ENCODE assay signal across 23 cellular contexts in the genomic region with DNA sequence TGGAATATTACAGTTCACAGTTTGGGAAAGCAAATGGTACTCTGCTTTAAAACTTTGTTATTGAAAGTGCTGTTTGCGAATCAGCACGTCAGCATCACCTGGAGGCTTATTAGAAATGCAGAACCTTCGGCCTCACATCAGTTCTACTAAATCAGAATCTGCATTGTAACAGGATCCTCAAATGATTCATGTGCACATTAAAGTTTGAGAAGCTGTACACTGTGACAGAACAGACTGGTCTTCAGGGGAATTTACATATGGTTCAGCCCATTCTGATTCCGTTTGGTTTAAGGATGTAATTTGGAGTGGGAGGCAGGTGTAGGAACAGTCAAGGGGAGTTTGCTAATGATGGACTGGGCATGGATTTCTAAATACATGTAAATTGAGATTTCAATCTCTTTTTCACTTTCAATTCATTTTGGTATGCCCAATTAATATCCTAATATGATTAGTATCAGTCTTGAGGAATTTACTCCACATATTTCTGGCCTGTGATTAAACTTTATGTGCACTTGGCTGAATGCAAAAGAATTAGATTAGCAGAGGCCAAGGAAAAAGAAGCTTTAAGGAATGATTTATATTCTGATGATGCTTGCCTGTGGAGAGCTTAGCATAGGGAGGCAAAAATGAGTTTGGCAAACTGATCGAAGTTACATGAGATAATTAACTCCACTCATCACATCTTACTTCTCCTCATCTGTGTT.
DNase-seq lines count a peak whose midpoint lies in the region; ATAC-seq, FAIRE-seq and TF ChIP-seq lines count a peak whose summit lies in the region.
"Had no signal": no experiment of that assay in that cellular context is flagged by ENCODE, and none has a peak within 500 bp of the region (broad histone marks: within the 10 kb centered on the region; RNA-seq: fewer than 3 reads in every experiment).

No MANE protein-coding gene starts in this region.

- CTCF ChIA-PET in endothelial cell of umbilical vein (lab: Charles Lee), result no interaction called here

- no peaks in the 10 kb centered on the region for H4K20me1 ChIP-seq in endothelial cell of umbilical vein (replicated peaks; ENCODE audit: control insufficient read depth, extremely low read depth, insufficient read depth, low read length)

- no TSS peak for BruUV-seq in endothelial cell of umbilical vein (replicated peaks; lab: Mats Ljungman, UMichigan)

- intact Hi-C loops in endothelial cell of umbilical vein (cut with micrococcal nuclease), result loop anchor here (5.0 kb wide), 1 partner anchor 980 kb away; no protein-coding TSS in a partner anchor

- H3K4me3 ChIP-seq in endothelial cell of umbilical vein (replicated peaks in 1 of 3; ENCODE audit: insufficient read depth in 1 of 3, low read depth in 1 of 3, low read length in 3 of 3), result no peak overlapping the region

- no peaks in the 10 kb centered on the region for H3K79me2 ChIP-seq in endothelial cell of umbilical vein (ENCODE audit: control insufficient read depth, insufficient read depth, low read length)

- DNase-seq in EH (ENCODE audit: low read depth) (peak; percentile 52), NCI-H69 (lab: John Stamatoyannopoulos, UW) (peak; percentile 1), endothelial cell of umbilical vein (ENCODE audit: low read depth, low spot score) (no peak), left kidney (ENCODE audit: low read depth, low spot score) (peak; percentile 9), NCI-H82 treated with DMSO at 0.1 percent for 48 hours (lab: John Stamatoyannopoulos, UW; ENCODE audit: unreplicated experiment) (no peak), NCI-H510A (lab: John Stamatoyannopoulos, UW) (no peak)
- DNase-seq: CD4-positive, CD25-positive, alpha-beta regulatory T cell; COR-L47; DMS 273 treated with DMSO at 0.1 percent for 48 hours; GDM1; GOT3; KG1; NCI-H1048; NCI-H1436; NCI-H2029; NCI-H2171 treated with DMSO at 0.1 percent for 48 hours; NCI-H446; NCI-H748 treated with DMSO at 0.1 percent for 48 hours; OCI-M1; RPMI8226; SHP77 treated with DMSO at 0.1 percent for 48 hours had no signal

- peak overlapping the region; percentile 39 for H2AFZ ChIP-seq in endothelial cell of umbilical vein (ENCODE audit: low read depth, low read length)

- H3K9me3 ChIP-seq in endothelial cell of umbilical vein (replicated peaks; ENCODE audit: control insufficient read depth, insufficient read depth, low read length), result no peaks in the 10 kb centered on the region

- ATAC-seq in GM19463 (IDR thresholded peaks at IDR 0.05; ENCODE audit: unreplicated experiment) (no peak), GM21723 (IDR thresholded peaks at IDR 0.05; ENCODE audit: unreplicated experiment) (no peak)

- H3K9me1 ChIP-seq in endothelial cell of umbilical vein (replicated peaks; ENCODE audit: control insufficient read depth, extremely low read depth, insufficient read depth, low read length), result no peaks in the 10 kb centered on the region

- H3K27me3 ChIP-seq in endothelial cell of umbilical vein (ENCODE audit: control insufficient read depth in 2 of 2, insufficient read depth in 2 of 2, low read length in 2 of 2), result no peaks in the 10 kb centered on the region

- no peak for FAIRE-seq in endothelial cell of umbilical vein (lab: Jason Lieb, UNC)

- peaks cover 18% of the 10 kb centered on the region for H3K4me1 ChIP-seq in endothelial cell of umbilical vein (ENCODE audit: control insufficient read depth, extremely low read depth, insufficient read depth, low read length)

- H3K9ac ChIP-seq in endothelial cell of umbilical vein (replicated peaks; ENCODE audit: extremely low read depth, insufficient read depth, low read length), result no peak overlapping the region

- H3K4me2 ChIP-seq in endothelial cell of umbilical vein (ENCODE audit: insufficient read depth, low read length), result no peak overlapping the region

- dilution Hi-C loops in endothelial cell of umbilical vein (cut with MboI; ENCODE audit: extremely low pct_ligation_motif_present, low sequenced_read_pairs), result no loop called here

- no peak for TF ChIP-seq POLR2A in endothelial cell of umbilical vein (IDR thresholded peaks at IDR 0.05; ENCODE audit: low read depth, low read length)

- no peak overlapping the region for H3K27ac ChIP-seq in endothelial cell of umbilical vein (ENCODE audit: insufficient read depth, low read depth, low read length)

- TF ChIP-seq CTCF in endothelial cell of umbilical vein (IDR thresholded peaks at IDR 0.05; ENCODE audit: extremely low read depth in 1 of 2, insufficient read depth in 1 of 2, low read depth in 1 of 2, low read length in 2 of 2), result no peak

- POLR2A ChIA-PET in endothelial cell of umbilical vein (lab: Charles Lee), result no interaction called here

- no peaks in the 10 kb centered on the region for H3K36me3 ChIP-seq in endothelial cell of umbilical vein (ENCODE audit: control insufficient read depth in 2 of 2, extremely low read depth in 1 of 2, insufficient read depth in 2 of 2, low read length in 2 of 2)

TF ChIP-seq in endothelial cell of umbilical vein, 7 proteins besides CTCF, POLR2A, EP300 and RAD21:
- TF ChIP-seq JUN (IDR thresholded peaks at IDR 0.05; ENCODE audit: borderline replicate concordance, insufficient read depth, insufficient read length, low read depth) (no peak), GATA2 (IDR thresholded peaks at IDR 0.05; ENCODE audit: insufficient read depth, insufficient read length, low read depth, low read length) (no peak), POLR2AphosphoS5 (IDR thresholded peaks at IDR 0.05; ENCODE audit: insufficient read depth, low read depth, low read length) (no peak), MYC (IDR thresholded peaks at IDR 0.05; ENCODE audit: low read depth, low read length) (no peak), EZH2 (IDR thresholded peaks at IDR 0.05; ENCODE audit: borderline replicate concordance, low read depth, low read length, severe bottlenecking) (no peak), FOS (IDR thresholded peaks at IDR 0.05; ENCODE audit: borderline replicate concordance, insufficient read depth, low read length) (no peak)
- TF ChIP-seq, protein P1, sequence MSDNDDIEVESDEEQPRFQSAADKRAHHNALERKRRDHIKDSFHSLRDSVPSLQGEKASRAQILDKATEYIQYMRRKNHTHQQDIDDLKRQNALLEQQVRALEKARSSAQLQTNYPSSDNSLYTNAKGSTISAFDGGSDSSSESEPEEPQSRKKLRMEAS (IDR thresholded peaks at IDR 0.05; ENCODE audit: insufficient read depth, insufficient read length), result no peak

Comparison
In these comparisons a context has a peak if more than half of its experiments do, and no peak if none do; other contexts are left out.
1. DNase-seq: peak in EH (single experiment), NCI-H69 (single experiment) and left kidney (single experiment); none in endothelial cell of umbilical vein (single experiment), NCI-H82 treated with DMSO at 0.1 percent for 48 hours (single experiment) and NCI-H510A (single experiment).